28 cellular contexts compared by ENCODE assay signal in genomic region chr20:50867805-50868204, GRCh38.
"Had no signal": no experiment of that assay in that cellular context is flagged by ENCODE, and none has a peak within 500 bp of the region (broad histone marks: within the 10 kb centered on the region; RNA-seq: fewer than 3 reads in every experiment).

No MANE protein-coding gene starts in this region.

- H3K79me2 ChIP-seq: hepatocyte had no signal

- H3K27me3 ChIP-seq: colonic mucosa, gastrocnemius medialis, hepatocyte, left lung, neural progenitor cell, right lobe of liver, tibial nerve, upper lobe of right lung, uterus had no signal

- H3K9ac ChIP-seq: neural progenitor cell, parathyroid adenoma had no signal

- H2AFZ ChIP-seq: hepatocyte, neural progenitor cell, parathyroid adenoma had no signal

- FAIRE-seq: islet of Langerhans, small intestine had no signal

- H3K36me3 ChIP-seq: colonic mucosa, gastrocnemius medialis, left lung, neural progenitor cell, right lobe of liver, thoracic aorta, tibial nerve, upper lobe of right lung, uterus had no signal

- H3K4me2 ChIP-seq: hepatocyte, neural progenitor cell had no signal

- H3K4me3 ChIP-seq: colonic mucosa, gastrocnemius medialis, hepatocyte, left lung, neural progenitor cell, right lobe of liver, thoracic aorta, tibial nerve, upper lobe of right lung, uterus had no signal

- ATAC-seq: gastrocnemius medialis; left cardiac atrium; left lung; naive thymus-derived CD4-positive, alpha-beta T cell; stimulated activated naive CD8-positive, alpha-beta T cell treated with anti-CD3 and anti-CD28 coated beads, Interleukin-15, Interleukin-2, amounts not matched to agents 100 U/mL and 50 U/mL, for 24 hours; upper lobe of right lung had no signal

- H3K9me3 ChIP-seq: colonic mucosa, gastrocnemius medialis, left lung, right lobe of liver, thoracic aorta, tibial nerve, upper lobe of right lung, uterus had no signal

- H3K4me1 ChIP-seq: colonic mucosa, gastrocnemius medialis, left lung, right lobe of liver, tibial nerve, upper lobe of right lung, uterus had no signal

- DNase-seq: colonic mucosa; effector CD8-positive, alpha-beta T cell; endodermal cell; foreskin fibroblast; gastrocnemius medialis; head of caudate nucleus; left cardiac atrium; left lung; mesendoderm; midbrain; stimulated activated CD4-positive, alpha-beta T cell treated with anti-CD3 and anti-CD28 coated beads, Interleukin-12 subunit alpha, Interleukin-12 subunit beta, amount 100 ng/mL, for 4 hours; stimulated activated CD4-positive, alpha-beta T cell treated with anti-CD3 and anti-CD28 coated beads, Interleukin-1b, Interleukin-23, amount 100 ng/mL, for 48 hours; stimulated activated CD4-positive, alpha-beta T cell treated with anti-CD3 and anti-CD28 coated beads, Interleukin-4, amount 100 ng/mL, for 1 hour; stimulated activated CD8-positive, alpha-beta memory T cell treated with anti-CD3 and anti-CD28 coated beads, Interleukin-4, amount 100 ng/mL, for 48 hours; stimulated activated naive CD8-positive, alpha-beta T cell treated with anti-CD3 and anti-CD28 coated beads, Interleukin-15, Interleukin-2, amounts not matched to agents 100 U/mL and 50 U/mL, for 24 hours; substantia nigra; upper lobe of right lung; uterus had no signal

- H3K27ac ChIP-seq: colonic mucosa, epithelial cell of prostate, gastrocnemius medialis, left lung, neural progenitor cell, parathyroid adenoma, right lobe of liver, thoracic aorta, tibial nerve, upper lobe of right lung, uterus had no signal
